2 cellular contexts compared by ENCODE assay signal in the genomic region with DNA sequence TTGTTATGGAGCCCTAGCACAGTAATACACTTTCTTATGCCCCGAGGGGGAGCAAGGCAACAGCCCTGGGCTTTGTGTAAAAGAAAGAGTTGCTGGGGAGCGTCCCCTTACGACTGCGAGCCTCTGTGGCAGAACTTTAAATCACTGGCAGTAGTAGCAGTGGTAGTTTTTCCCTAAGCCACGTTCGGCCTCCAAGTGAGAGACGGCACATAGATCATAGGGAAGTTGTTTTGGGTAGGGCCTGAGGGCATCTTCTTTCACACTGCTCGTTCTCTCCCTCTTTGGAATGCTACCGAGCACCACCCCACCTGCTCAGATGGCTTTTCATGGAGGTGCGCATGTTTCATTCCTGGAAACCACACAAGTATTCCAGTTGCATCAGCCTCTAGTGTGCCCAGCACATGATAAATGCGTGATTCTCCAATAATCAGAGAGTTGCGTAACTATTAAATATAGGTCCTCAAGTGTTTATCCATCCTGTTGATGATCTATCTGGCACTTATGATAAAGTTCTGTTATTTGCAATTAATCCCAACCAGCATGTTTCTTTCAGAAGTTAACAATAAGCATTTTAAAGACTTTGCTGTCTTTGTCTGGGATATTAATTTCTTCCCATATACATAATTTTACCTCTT.
TF ChIP-seq lines count a peak whose summit lies in the region.

No MANE protein-coding gene starts in this region.

TF ChIP-seq in K562, 482 proteins besides CTCF, POLR2A, EP300 and RAD21:
- TF ChIP-seq CEBPB (tag; IDR thresholded peaks at IDR 0.05) (peak; percentile 86), CEBPG (CRISPR knock-in tag; IDR thresholded peaks at IDR 0.05) (no peak), CEBPG (tag; conservative IDR thresholded peaks at IDR 0.05 in 1 of 2, IDR thresholded peaks at IDR 0.05 in 1 of 2) (peak; percentile 64 to 78), RB1 (IDR thresholded peaks at IDR 0.05; ENCODE audit: low read depth) (no peak)

TF ChIP-seq in HepG2, 621 proteins besides CTCF, POLR2A, EP300 and RAD21:
- no peak for TF ChIP-seq ZNF678 (CRISPR knock-in tag; IDR thresholded peaks at IDR 0.05)
- peak; percentile 70 for TF ChIP-seq CEBPB (IDR thresholded peaks at IDR 0.05; ENCODE audit: borderline replicate concordance, low read depth, low read length)
